2 cellular contexts compared by ENCODE assay signal in genomic region chr18:69943021-69943420, GRCh38.
TF ChIP-seq lines count a peak whose summit lies in the region.

No MANE protein-coding gene starts in this region.

TF ChIP-seq in SK-N-SH, 30 proteins besides CTCF, POLR2A, EP300 and RAD21 (continued from another document):
- TF ChIP-seq USF1 (IDR thresholded peaks at IDR 0.05; ENCODE audit: borderline replicate concordance, low read depth): no peak
- TF ChIP-seq EZH2phosphoT487 (IDR thresholded peaks at IDR 0.05; ENCODE audit: borderline replicate concordance, low read depth): no peak

TF ChIP-seq in SK-N-SH treated with all-trans-retinoic acid at 6 μM for 48 hours, 23 proteins besides CTCF, POLR2A, EP300 and RAD21 (continued from another document):
- TF ChIP-seq, protein P1, sequence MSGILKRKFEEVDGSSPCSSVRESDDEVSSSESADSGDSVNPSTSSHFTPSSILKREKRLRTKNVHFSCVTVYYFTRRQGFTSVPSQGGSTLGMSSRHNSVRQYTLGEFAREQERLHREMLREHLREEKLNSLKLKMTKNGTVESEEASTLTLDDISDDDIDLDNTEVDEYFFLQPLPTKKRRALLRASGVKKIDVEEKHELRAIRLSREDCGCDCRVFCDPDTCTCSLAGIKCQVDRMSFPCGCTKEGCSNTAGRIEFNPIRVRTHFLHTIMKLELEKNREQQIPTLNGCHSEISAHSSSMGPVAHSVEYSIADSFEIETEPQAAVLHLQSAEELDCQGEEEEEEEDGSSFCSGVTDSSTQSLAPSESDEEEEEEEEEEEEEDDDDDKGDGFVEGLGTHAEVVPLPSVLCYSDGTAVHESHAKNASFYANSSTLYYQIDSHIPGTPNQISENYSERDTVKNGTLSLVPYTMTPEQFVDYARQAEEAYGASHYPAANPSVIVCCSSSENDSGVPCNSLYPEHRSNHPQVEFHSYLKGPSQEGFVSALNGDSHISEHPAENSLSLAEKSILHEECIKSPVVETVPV (CRISPR knock-in tag; IDR thresholded peaks at IDR 0.05): no peak
- TF ChIP-seq GLIS3 (CRISPR knock-in tag; IDR thresholded peaks at IDR 0.05) (no peak), PPARA (CRISPR knock-in tag; IDR thresholded peaks at IDR 0.05; ENCODE audit: borderline replicate concordance) (no peak), ARNTL (CRISPR knock-in tag; IDR thresholded peaks at IDR 0.05; ENCODE audit: borderline replicate concordance, low read depth) (no peak), ESRRG (CRISPR knock-in tag; IDR thresholded peaks at IDR 0.05) (no peak)
TF ChIP-seq in SK-N-SH treated with all-trans-retinoic acid at 6 μM for 48 hours: peak in this region for 0.
